In the genomic region with DNA sequence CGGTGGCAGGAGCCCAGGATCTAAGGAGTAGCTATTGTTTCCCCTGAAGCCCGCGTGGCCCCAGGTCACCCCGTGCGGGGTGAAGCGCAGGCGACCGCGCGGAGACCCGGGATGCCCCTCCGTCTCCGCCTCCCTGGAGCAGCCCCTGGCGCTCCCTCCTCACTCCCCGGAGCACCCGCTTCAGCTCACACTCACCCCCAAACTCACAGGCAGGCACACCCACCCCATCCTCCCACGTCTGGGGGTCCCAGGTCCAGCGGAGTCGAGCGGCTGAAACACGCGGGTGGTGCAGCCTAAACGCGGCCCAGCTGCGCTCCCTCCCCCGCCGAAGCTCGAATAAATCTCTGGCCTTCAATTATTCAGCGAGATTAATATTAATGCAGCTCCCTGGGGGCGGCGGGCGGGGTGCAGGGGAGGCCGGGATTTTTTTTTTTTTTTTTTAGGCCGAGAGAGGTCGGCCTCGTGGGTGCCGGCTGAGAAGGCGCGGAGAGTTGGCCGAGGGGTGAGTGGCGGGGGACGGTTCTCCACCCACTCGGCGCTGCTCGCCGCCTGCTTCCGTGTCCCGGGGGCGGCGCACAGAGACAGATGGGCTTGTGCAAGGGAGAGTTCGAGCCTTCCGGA, we compare ENCODE assay signal across 7 cellular contexts. TPM values are rescaled to one million over a fixed set of nuclear protein-coding genes. Genes with fewer than 3 reads are reported as not detected.
A peak's percentile ranks its signal among the peaks of the same experiment; 100 is the strongest.
DNase-seq lines count a peak whose midpoint lies in the region; ATAC-seq and TF ChIP-seq lines count a peak whose summit lies in the region.

No MANE protein-coding gene starts in this region.

- DNase-seq in activated CD4-positive, alpha-beta memory T cell treated with anti-CD3 and anti-CD28 coated beads, Interleukin-2, amount 10 ng/mL, durations not matched to agents 7 days and 5 days: no peak
- DNase-seq in left ventricle myocardium inferior (peak; percentile 18), spleen (no peak), NCI-H2171 (lab: John Stamatoyannopoulos, UW) (no peak)
- no peak for DNase-seq in activated CD8-positive, alpha-beta memory T cell treated with anti-CD3 and anti-CD28 coated beads, Interleukin-2, amount 50 U/mL, for 48 hours

- ATAC-seq in GM18861 (IDR thresholded peaks at IDR 0.05; ENCODE audit: unreplicated experiment): no peak

- H3K9me3 Mint-ChIP-seq in activated CD4-positive, alpha-beta memory T cell treated with anti-CD3 and anti-CD28 coated beads, Interleukin-2, amount 10 ng/mL, durations not matched to agents 7 days and 5 days: no peaks in the 10 kb centered on the region

- 2 to 6% (median 2%) methylated on average over 44 to 52 of the region's 52 CpGs for WGBS in spleen, 5 donors

- H3K36me3 ChIP-seq in HEK293 (ENCODE audit: control insufficient read depth in 2 of 2, insufficient read depth in 1 of 2, low read length in 2 of 2): no peaks in the 10 kb centered on the region
- H3K36me3 ChIP-seq in left ventricle myocardium inferior: no peaks in the 10 kb centered on the region
- no peaks in the 10 kb centered on the region for H3K36me3 ChIP-seq in spleen

- intact Hi-C loops in left ventricle myocardium inferior (cut with micrococcal nuclease): no loop called here
- intact Hi-C loops in spleen (cut with DNase I; ENCODE audit: low total_unique reads): no loop called here

- H3K27ac ChIP-seq in HEK293 (ENCODE audit: extremely low read depth, low read depth, low read length) (peak overlapping the region; percentile 31; the same call in 1 of the 2 replicates), left ventricle myocardium inferior (replicated peaks) (no peak overlapping the region), spleen (no peak overlapping the region)

- CTCF ChIA-PET in HEK293 (lab: Yijun Ruan, JAX): interaction anchor here (0.6 to 1.2 kb wide), 5 partner anchors 80 to 962 kb away, joined by 3 to 5 read pairs (median 4); no protein-coding TSS in a partner anchor
- CTCF ChIA-PET in activated CD4-positive, alpha-beta memory T cell treated with anti-CD3 and anti-CD28 coated beads, Interleukin-2, amount 10 ng/mL, durations not matched to agents 7 days and 5 days (lab: Charles Lee): interaction anchor here (0.7 to 1.4 kb wide), 2 partner anchors 10 to 234 kb away, joined by 3 to 5 read pairs; no protein-coding TSS in a partner anchor

- H3K4me3 Mint-ChIP-seq in activated CD4-positive, alpha-beta memory T cell treated with anti-CD3 and anti-CD28 coated beads, Interleukin-2, amount 10 ng/mL, durations not matched to agents 7 days and 5 days: peak overlapping the region; percentile 16

- no peaks in the 10 kb centered on the region for H3K9me3 ChIP-seq in HEK293 (ENCODE audit: control insufficient read depth, insufficient read depth, low read depth, low read length)
- no peaks in the 10 kb centered on the region for H3K9me3 ChIP-seq in left ventricle myocardium inferior (replicated peaks)
- H3K9me3 ChIP-seq in spleen: no peaks in the 10 kb centered on the region

- POLR2A ChIA-PET in HEK293 (lab: Yijun Ruan, JAX): interaction anchor here (0.7 kb wide), 2 partner anchors 25 to 210 kb away, joined by 3 to 4 read pairs; no protein-coding TSS in a partner anchor
- POLR2A ChIA-PET in activated CD4-positive, alpha-beta memory T cell treated with anti-CD3 and anti-CD28 coated beads, Interleukin-2, amount 10 ng/mL, durations not matched to agents 7 days and 5 days (lab: Charles Lee): no interaction called here

- no peak overlapping the region for H3K27ac Mint-ChIP-seq in activated CD4-positive, alpha-beta memory T cell treated with anti-CD3 and anti-CD28 coated beads, Interleukin-2, amount 10 ng/mL, durations not matched to agents 7 days and 5 days

- peaks cover 12% of the 10 kb centered on the region for H3K4me1 Mint-ChIP-seq in activated CD4-positive, alpha-beta memory T cell treated with anti-CD3 and anti-CD28 coated beads, Interleukin-2, amount 10 ng/mL, durations not matched to agents 7 days and 5 days

- H3K27me3 ChIP-seq in left ventricle myocardium inferior (ENCODE audit: low read depth) (peaks cover 98% of the 10 kb centered on the region), spleen (replicated peaks in 1 of 7) (peaks cover 6 to 99% (median 66%) of the 10 kb centered on the region in 7 donors)

- TF ChIP-seq CTCF in HEK293 (tag by site-specific recombination; IDR thresholded peaks at IDR 0.05): no peak
- TF ChIP-seq CTCF in left ventricle myocardium inferior (IDR thresholded peaks at IDR 0.05; ENCODE audit: borderline replicate concordance): no peak
- no peak for TF ChIP-seq CTCF in spleen (IDR thresholded peaks at IDR 0.05 in 8 of 11, conservative IDR thresholded peaks at IDR 0.05 in 3 of 11)

- H3K4me3 ChIP-seq in HEK293 (ENCODE audit: low read depth, low read length) (peak overlapping the region; percentile 59), left ventricle myocardium inferior (peak overlapping the region; percentile 67), spleen (peak overlapping the region in 7 of 8 donors; percentile 25 to 64 (median 34))

- peaks cover 83% of the 10 kb centered on the region for H3K27me3 Mint-ChIP-seq in activated CD4-positive, alpha-beta memory T cell treated with anti-CD3 and anti-CD28 coated beads, Interleukin-2, amount 10 ng/mL, durations not matched to agents 7 days and 5 days

- H3K4me1 ChIP-seq in HEK293 (ENCODE audit: control insufficient read depth, insufficient read depth, low read length) (no peaks in the 10 kb centered on the region), left ventricle myocardium inferior (peaks cover 26% of the 10 kb centered on the region), spleen (peaks cover 8 to 28% (median 22%) of the 10 kb centered on the region in 6 donors)

- H3K36me3 Mint-ChIP-seq in activated CD4-positive, alpha-beta memory T cell treated with anti-CD3 and anti-CD28 coated beads, Interleukin-2, amount 10 ng/mL, durations not matched to agents 7 days and 5 days (ENCODE audit: low read depth): no peaks in the 10 kb centered on the region

- TF ChIP-seq POLR2A in spleen (IDR thresholded peaks at IDR 0.05): no peak

TF ChIP-seq in HEK293, 187 proteins besides CTCF, POLR2A, EP300 and RAD21 (continues in another document):
- TF ChIP-seq HOXA7 (CRISPR knock-in tag; IDR thresholded peaks at IDR 0.05; ENCODE audit: borderline replicate concordance): no peak
- TF ChIP-seq ZNF76 (tag by site-specific recombination; IDR thresholded peaks at IDR 0.05; ENCODE audit: borderline replicate concordance, low read depth): 0 out of 2 replicates have a peak, but pooled peaks have one; percentile 17
- TF ChIP-seq ZNF280C (tag by site-specific recombination; IDR thresholded peaks at IDR 0.05): no peak
- TF ChIP-seq KLF7 (tag by site-specific recombination; IDR thresholded peaks at IDR 0.05; ENCODE audit: borderline replicate concordance): no peak
- TF ChIP-seq RBAK (tag by site-specific recombination; IDR thresholded peaks at IDR 0.05): no peak
- TF ChIP-seq ZNF654 (tag by site-specific recombination; IDR thresholded peaks at IDR 0.05; ENCODE audit: low read depth): no peak
- TF ChIP-seq ZFHX2 (tag by site-specific recombination; conservative IDR thresholded peaks at IDR 0.05): peak; percentile 87
- peak; percentile 75 for TF ChIP-seq EGR2 (tag by site-specific recombination; IDR thresholded peaks at IDR 0.05; ENCODE audit: low read depth)
- no peak for TF ChIP-seq ZNF585B (tag by site-specific recombination; IDR thresholded peaks at IDR 0.05)
- TF ChIP-seq TSHZ1 (tag by site-specific recombination; IDR thresholded peaks at IDR 0.05; ENCODE audit: borderline replicate concordance): no peak

RNA-seq across cellular contexts. Expression of gene SLC1A2, which starts 0.5 kb away (rescaled TPM):
- total RNA-seq in activated CD4-positive, alpha-beta memory T cell treated with anti-CD3 and anti-CD28 coated beads, Interleukin-2, amount 10 ng/mL, durations not matched to agents 7 days and 5 days: not detected
- total RNA-seq in left ventricle myocardium inferior: 8.4 TPM
- 1 to 10 TPM in 4 of 7 donors, under 1 TPM in 3; 0.47 to 3.8 (median 1.2) TPM for total RNA-seq in spleen
- polyA plus RNA-seq in spleen: under 1 TPM; 0.26 to 0.94 (median 0.76) TPM
